Comparison of ENCODE assay signal across 13 cellular contexts in the genomic region with DNA sequence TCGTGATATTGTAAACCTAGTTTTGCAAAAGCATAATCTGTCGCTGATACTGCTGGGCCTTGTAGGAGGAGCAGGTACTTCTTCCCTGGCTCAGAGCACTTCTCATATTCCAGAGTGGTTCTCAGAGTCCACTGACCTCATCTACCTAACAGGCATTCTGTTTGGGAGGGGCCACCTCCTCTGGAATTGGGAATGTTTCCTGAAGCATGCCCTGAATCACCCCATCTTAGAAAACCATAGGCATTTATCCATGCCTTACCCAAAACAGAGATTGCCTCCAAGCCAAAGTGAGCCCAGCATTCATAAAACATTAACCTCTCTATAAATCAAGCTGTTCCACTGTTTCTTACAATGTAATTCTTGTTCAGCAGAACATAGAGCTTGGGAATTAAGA. TPM values are rescaled to one million over a fixed set of nuclear protein-coding genes. Genes with fewer than 3 reads are reported as not detected.
DNase-seq lines count a peak whose midpoint lies in the region; ATAC-seq and TF ChIP-seq lines count a peak whose summit lies in the region.
"Had no signal": no experiment of that assay in that cellular context is flagged by ENCODE, and none has a peak within 500 bp of the region (broad histone marks: within the 10 kb centered on the region; RNA-seq: fewer than 3 reads in every experiment).

No MANE protein-coding gene starts in this region.

- DNase-seq in DMS53 (lab: John Stamatoyannopoulos, UW): peak; percentile 51
- DNase-seq in DMS53 treated with DMSO at 0.1 percent for 48 hours (lab: John Stamatoyannopoulos, UW; ENCODE audit: unreplicated experiment): no peak
- no peak for DNase-seq in left lung
- peak in 1 of 2 donors; percentile 45 for DNase-seq in upper lobe of left lung
- DNase-seq in WTC11 (ENCODE audit: low spot score): no peak
- DNase-seq: activated T-cell treated with anti-CD3 and anti-CD28 coated beads for 4 hours, foreskin melanocyte, NCI-H1930 had no signal

- H3K27ac Mint-ChIP-seq in WTC11: no peak overlapping the region
- H3K27ac Mint-ChIP-seq: IgD-negative memory B cell had no signal

- H3K27ac ChIP-seq in duodenal mucosa (ENCODE audit: low read depth, low read length) (peak overlapping the region; percentile 3), left lung (peak overlapping the region; percentile 80 to 81), upper lobe of left lung (peak overlapping the region; percentile 57 to 87 (median 75))
- H3K27ac ChIP-seq: 22Rv1 had no signal

- H3K9ac ChIP-seq in duodenal mucosa (ENCODE audit: low read depth in 1 of 2, low read length in 2 of 2): peak overlapping the region in 1 of 2 donors; percentile 7

- CTCF ChIA-PET in WTC11 (lab: Charles Lee): interaction anchor here (0.6 to 5.2 kb wide), 15 partner anchors 9 to 1681 kb away, joined by 3 to 140 read pairs (median 14); a partner anchor contains a TSS

- no peak for TF ChIP-seq POLR2A in upper lobe of left lung (IDR thresholded peaks at IDR 0.05)

- H3K9me3 Mint-ChIP-seq in WTC11: no peaks in the 10 kb centered on the region
- H3K9me3 Mint-ChIP-seq: IgD-negative memory B cell had no signal

- intact Hi-C loops in left lung (cut with DNase I): loop anchor here in 1 of 2 donors (2.0 to 5.0 kb wide), 2 partner anchors 72 to 187 kb away; a partner anchor contains a TSS

- no peaks in the 10 kb centered on the region for H3K36me3 Mint-ChIP-seq in WTC11

- H3K4me3 Mint-ChIP-seq in WTC11: no peak overlapping the region
- H3K4me3 Mint-ChIP-seq: IgD-negative memory B cell had no signal

- peak overlapping the region in 1 of 2 donors; percentile 39 for H3K4me3 ChIP-seq in duodenal mucosa (ENCODE audit: low read depth in 1 of 2, low read length in 2 of 2)
- H3K4me3 ChIP-seq in left lung: no peak overlapping the region
- peak overlapping the region in 1 of 4 donors; percentile 50 for H3K4me3 ChIP-seq in upper lobe of left lung

- 41 to 80% methylated on average over 2 of the region's 2 CpGs for WGBS in upper lobe of left lung, 2 donors

- H3K27me3 Mint-ChIP-seq in WTC11 (ENCODE audit: low read depth): no peaks in the 10 kb centered on the region
- H3K27me3 Mint-ChIP-seq: IgD-negative memory B cell had no signal

- TF ChIP-seq CTCF in left lung (IDR thresholded peaks at IDR 0.05): no peak
- no peak for TF ChIP-seq CTCF in upper lobe of left lung (IDR thresholded peaks at IDR 0.05)
- TF ChIP-seq CTCF in WTC11 (IDR thresholded peaks at IDR 0.05): no peak

- H3K36me3 ChIP-seq in duodenal mucosa (ENCODE audit: control insufficient read depth in 1 of 2, insufficient read depth in 2 of 2, low read length in 2 of 2) (peaks cover 0 to 30% of the 10 kb centered on the region in 2 donors), left lung (no peaks in the 10 kb centered on the region), upper lobe of left lung (no peaks in the 10 kb centered on the region)

- POLR2A ChIA-PET in WTC11 (lab: Charles Lee): interaction anchor here (1.0 kb wide), 1 partner anchor 67 kb away, joined by 3 read pairs; no protein-coding TSS in a partner anchor

- H3K9me3 ChIP-seq in duodenal mucosa (ENCODE audit: control insufficient read depth in 1 of 2, low read length in 2 of 2) (no peaks in the 10 kb centered on the region), left lung (no peaks in the 10 kb centered on the region), upper lobe of left lung (no peaks in the 10 kb centered on the region)

- ATAC-seq in left lung (peak; percentile 67), upper lobe of left lung (ENCODE audit: low FRiP score in 2 of 2) (peak in 1 of 2 donors; percentile 2), HG02571 (IDR thresholded peaks at IDR 0.05; ENCODE audit: unreplicated experiment) (no peak), HG02642 (IDR thresholded peaks at IDR 0.05; ENCODE audit: poor library complexity, unreplicated experiment) (no peak), WTC11 (no peak)

- TF ChIP-seq EP300 in upper lobe of left lung (IDR thresholded peaks at IDR 0.05): no peak

- H3K4me1 ChIP-seq in duodenal mucosa (ENCODE audit: control insufficient read depth in 1 of 2, insufficient read depth in 2 of 2, low read length in 2 of 2) (peaks cover 9 to 16% of the 10 kb centered on the region in 2 donors), left lung (peaks cover 4 to 17% of the 10 kb centered on the region in 2 donors), upper lobe of left lung (peaks cover 6 to 19% (median 14%) of the 10 kb centered on the region in 4 donors)

- H3K27me3 ChIP-seq in duodenal mucosa (ENCODE audit: control insufficient read depth in 1 of 2, insufficient read depth in 2 of 2, low read length in 2 of 2): no peaks in the 10 kb centered on the region
- no peaks in the 10 kb centered on the region for H3K27me3 ChIP-seq in left lung
- no peaks in the 10 kb centered on the region for H3K27me3 ChIP-seq in upper lobe of left lung

- H3K4me1 Mint-ChIP-seq in WTC11: no peaks in the 10 kb centered on the region
- H3K4me1 Mint-ChIP-seq: IgD-negative memory B cell had no signal

TF ChIP-seq in WTC11, 78 proteins besides CTCF, POLR2A, EP300 and RAD21 (continues in another document):
- TF ChIP-seq, protein P1, sequence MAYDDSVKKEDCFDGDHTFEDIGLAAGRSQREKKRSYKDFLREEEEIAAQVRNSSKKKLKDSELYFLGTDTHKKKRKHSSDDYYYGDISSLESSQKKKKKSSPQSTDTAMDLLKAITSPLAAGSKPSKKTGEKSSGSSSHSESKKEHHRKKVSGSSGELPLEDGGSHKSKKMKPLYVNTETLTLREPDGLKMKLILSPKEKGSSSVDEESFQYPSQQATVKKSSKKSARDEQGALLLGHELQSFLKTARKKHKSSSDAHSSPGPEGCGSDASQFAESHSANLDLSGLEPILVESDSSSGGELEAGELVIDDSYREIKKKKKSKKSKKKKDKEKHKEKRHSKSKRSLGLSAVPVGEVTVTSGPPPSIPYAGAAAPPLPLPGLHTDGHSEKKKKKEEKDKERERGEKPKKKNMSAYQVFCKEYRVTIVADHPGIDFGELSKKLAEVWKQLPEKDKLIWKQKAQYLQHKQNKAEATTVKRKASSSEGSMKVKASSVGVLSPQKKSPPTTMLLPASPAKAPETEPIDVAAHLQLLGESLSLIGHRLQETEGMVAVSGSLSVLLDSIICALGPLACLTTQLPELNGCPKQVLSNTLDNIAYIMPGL (CRISPR knock-in tag; IDR thresholded peaks at IDR 0.05): no peak
- no peak for TF ChIP-seq CBFB (CRISPR knock-in tag; IDR thresholded peaks at IDR 0.05; ENCODE audit: low read depth)
- TF ChIP-seq, protein P2, sequence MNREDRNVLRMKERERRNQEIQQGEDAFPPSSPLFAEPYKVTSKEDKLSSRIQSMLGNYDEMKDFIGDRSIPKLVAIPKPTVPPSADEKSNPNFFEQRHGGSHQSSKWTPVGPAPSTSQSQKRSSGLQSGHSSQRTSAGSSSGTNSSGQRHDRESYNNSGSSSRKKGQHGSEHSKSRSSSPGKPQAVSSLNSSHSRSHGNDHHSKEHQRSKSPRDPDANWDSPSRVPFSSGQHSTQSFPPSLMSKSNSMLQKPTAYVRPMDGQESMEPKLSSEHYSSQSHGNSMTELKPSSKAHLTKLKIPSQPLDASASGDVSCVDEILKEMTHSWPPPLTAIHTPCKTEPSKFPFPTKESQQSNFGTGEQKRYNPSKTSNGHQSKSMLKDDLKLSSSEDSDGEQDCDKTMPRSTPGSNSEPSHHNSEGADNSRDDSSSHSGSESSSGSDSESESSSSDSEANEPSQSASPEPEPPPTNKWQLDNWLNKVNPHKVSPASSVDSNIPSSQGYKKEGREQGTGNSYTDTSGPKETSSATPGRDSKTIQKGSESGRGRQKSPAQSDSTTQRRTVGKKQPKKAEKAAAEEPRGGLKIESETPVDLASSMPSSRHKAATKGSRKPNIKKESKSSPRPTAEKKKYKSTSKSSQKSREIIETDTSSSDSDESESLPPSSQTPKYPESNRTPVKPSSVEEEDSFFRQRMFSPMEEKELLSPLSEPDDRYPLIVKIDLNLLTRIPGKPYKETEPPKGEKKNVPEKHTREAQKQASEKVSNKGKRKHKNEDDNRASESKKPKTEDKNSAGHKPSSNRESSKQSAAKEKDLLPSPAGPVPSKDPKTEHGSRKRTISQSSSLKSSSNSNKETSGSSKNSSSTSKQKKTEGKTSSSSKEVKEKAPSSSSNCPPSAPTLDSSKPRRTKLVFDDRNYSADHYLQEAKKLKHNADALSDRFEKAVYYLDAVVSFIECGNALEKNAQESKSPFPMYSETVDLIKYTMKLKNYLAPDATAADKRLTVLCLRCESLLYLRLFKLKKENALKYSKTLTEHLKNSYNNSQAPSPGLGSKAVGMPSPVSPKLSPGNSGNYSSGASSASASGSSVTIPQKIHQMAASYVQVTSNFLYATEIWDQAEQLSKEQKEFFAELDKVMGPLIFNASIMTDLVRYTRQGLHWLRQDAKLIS (CRISPR knock-in tag; IDR thresholded peaks at IDR 0.05; ENCODE audit: borderline replicate concordance): no peak
- TF ChIP-seq, protein P3, sequence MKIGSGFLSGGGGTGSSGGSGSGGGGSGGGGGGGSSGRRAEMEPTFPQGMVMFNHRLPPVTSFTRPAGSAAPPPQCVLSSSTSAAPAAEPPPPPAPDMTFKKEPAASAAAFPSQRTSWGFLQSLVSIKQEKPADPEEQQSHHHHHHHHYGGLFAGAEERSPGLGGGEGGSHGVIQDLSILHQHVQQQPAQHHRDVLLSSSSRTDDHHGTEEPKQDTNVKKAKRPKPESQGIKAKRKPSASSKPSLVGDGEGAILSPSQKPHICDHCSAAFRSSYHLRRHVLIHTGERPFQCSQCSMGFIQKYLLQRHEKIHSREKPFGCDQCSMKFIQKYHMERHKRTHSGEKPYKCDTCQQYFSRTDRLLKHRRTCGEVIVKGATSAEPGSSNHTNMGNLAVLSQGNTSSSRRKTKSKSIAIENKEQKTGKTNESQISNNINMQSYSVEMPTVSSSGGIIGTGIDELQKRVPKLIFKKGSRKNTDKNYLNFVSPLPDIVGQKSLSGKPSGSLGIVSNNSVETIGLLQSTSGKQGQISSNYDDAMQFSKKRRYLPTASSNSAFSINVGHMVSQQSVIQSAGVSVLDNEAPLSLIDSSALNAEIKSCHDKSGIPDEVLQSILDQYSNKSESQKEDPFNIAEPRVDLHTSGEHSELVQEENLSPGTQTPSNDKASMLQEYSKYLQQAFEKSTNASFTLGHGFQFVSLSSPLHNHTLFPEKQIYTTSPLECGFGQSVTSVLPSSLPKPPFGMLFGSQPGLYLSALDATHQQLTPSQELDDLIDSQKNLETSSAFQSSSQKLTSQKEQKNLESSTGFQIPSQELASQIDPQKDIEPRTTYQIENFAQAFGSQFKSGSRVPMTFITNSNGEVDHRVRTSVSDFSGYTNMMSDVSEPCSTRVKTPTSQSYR (CRISPR knock-in tag; IDR thresholded peaks at IDR 0.05): no peak
- no peak for TF ChIP-seq HMGA2 (CRISPR knock-in tag; IDR thresholded peaks at IDR 0.05)
- TF ChIP-seq, protein P4, sequence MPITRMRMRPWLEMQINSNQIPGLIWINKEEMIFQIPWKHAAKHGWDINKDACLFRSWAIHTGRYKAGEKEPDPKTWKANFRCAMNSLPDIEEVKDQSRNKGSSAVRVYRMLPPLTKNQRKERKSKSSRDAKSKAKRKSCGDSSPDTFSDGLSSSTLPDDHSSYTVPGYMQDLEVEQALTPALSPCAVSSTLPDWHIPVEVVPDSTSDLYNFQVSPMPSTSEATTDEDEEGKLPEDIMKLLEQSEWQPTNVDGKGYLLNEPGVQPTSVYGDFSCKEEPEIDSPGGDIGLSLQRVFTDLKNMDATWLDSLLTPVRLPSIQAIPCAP (CRISPR knock-in tag; IDR thresholded peaks at IDR 0.05): no peak

RNA-seq across cellular contexts. Expression of a gene that starts 35.1 kb away (rescaled TPM):
- total RNA-seq in left lung: 10 to 100 TPM; 14.1 to 38.4 TPM
- 10 to 100 TPM in 5 of 6 donors, 1 to 10 TPM in 1; 6.3 to 24.2 (median 17.8) TPM for total RNA-seq in upper lobe of left lung
- 4.7 to 7.2 TPM (median 6.9 TPM) in 3 replicates for total RNA-seq in WTC11 (2021)

Comparison
In these comparisons a context has a peak if more than half of its experiments do, and no peak if none do; other contexts are left out.
1. H3K27ac ChIP-seq: peak in every context shown above with its lines; median percentile 80 in left lung; 75 in upper lobe of left lung; 3 in duodenal mucosa.